ENCODE assay signal across 8 cellular contexts in genomic region chr10:103759100-103759781, GRCh38.
DNase-seq lines count a peak whose midpoint lies in the region; ATAC-seq and TF ChIP-seq lines count a peak whose summit lies in the region.

No MANE protein-coding gene starts in this region.

- H3K4me3 Mint-ChIP-seq in chondrocyte (ENCODE audit: unreplicated experiment): no peak overlapping the region
- peak overlapping the region; percentile 34 for H3K4me3 Mint-ChIP-seq in type B pancreatic cell

- no peak for TF ChIP-seq POLR2A in ovary (IDR thresholded peaks at IDR 0.05)

- intact Hi-C loops in ovary (cut with DNase I): no loop called here

- ATAC-seq in HG02973 (IDR thresholded peaks at IDR 0.05; ENCODE audit: unreplicated experiment): peak; percentile 49
- no peak for ATAC-seq in lung (ENCODE audit: insufficient read depth, low FRiP score)

- H3K27me3 ChIP-seq in lung (ENCODE audit: control insufficient read depth, insufficient read depth) (no peaks in the 10 kb centered on the region), ovary (no peaks in the 10 kb centered on the region)

- peaks cover 31 to 36% of the 10 kb centered on the region in 2 donors for H3K4me1 ChIP-seq in lung (ENCODE audit: control insufficient read depth in 2 of 2, insufficient read depth in 2 of 2, low read length in 2 of 2)
- H3K4me1 ChIP-seq in ovary (ENCODE audit: insufficient read depth): peaks cover 15% of the 10 kb centered on the region

- H3K9me3 ChIP-seq in lung (ENCODE audit: control insufficient read depth in 2 of 2, insufficient read depth in 1 of 2, low read length in 1 of 2) (no peaks in the 10 kb centered on the region), ovary (no peaks in the 10 kb centered on the region)

- H3K36me3 ChIP-seq in lung (ENCODE audit: control insufficient read depth in 2 of 2, insufficient read depth in 2 of 2, low read length in 2 of 2): no peaks in the 10 kb centered on the region
- H3K36me3 ChIP-seq in ovary: no peaks in the 10 kb centered on the region

- no peak for TF ChIP-seq EP300 in ovary (IDR thresholded peaks at IDR 0.05)

- H3K4me1 Mint-ChIP-seq in chondrocyte (ENCODE audit: low read depth) (peaks cover 26% of the 10 kb centered on the region), type B pancreatic cell (ENCODE audit: unreplicated experiment) (peaks cover 46% of the 10 kb centered on the region)

- H3K4me3 ChIP-seq in lung (no peak overlapping the region), ovary (no peak overlapping the region)

- H3K27ac Mint-ChIP-seq in chondrocyte (ENCODE audit: unreplicated experiment): peak overlapping the region; percentile 86
- H3K27ac Mint-ChIP-seq in type B pancreatic cell: peak overlapping the region; percentile 35

- H3K27ac ChIP-seq in lung (ENCODE audit: low read depth in 1 of 2, low read length in 1 of 2): peak overlapping the region; percentile 90 to 91
- peak overlapping the region in 1 of 2 donors; percentile 41 for H3K27ac ChIP-seq in ovary

- TF ChIP-seq CTCF in chondrocyte (IDR thresholded peaks at IDR 0.05) (no peak), lung (IDR thresholded peaks at IDR 0.05; ENCODE audit: control extremely low read depth, extremely low read depth) (no peak), type B pancreatic cell (conservative IDR thresholded peaks at IDR 0.05) (no peak), ovary (IDR thresholded peaks at IDR 0.05) (no peak)

- 17 to 22% methylated on average over 10 of the region's 10 CpGs for WGBS in lung, 2 donors
- WGBS in ovary, 3 donors: 40 to 59% (median 44%) methylated on average over 10 of the region's 10 CpGs

- H3K9me3 Mint-ChIP-seq in chondrocyte (ENCODE audit: low read depth) (no peaks in the 10 kb centered on the region), type B pancreatic cell (no peaks in the 10 kb centered on the region)

- H3K27me3 Mint-ChIP-seq in chondrocyte (ENCODE audit: low read depth): peaks cover 3% of the 10 kb centered on the region
- peaks cover 3% of the 10 kb centered on the region for H3K27me3 Mint-ChIP-seq in type B pancreatic cell

- H3K36me3 Mint-ChIP-seq in chondrocyte (ENCODE audit: low read depth) (no peaks in the 10 kb centered on the region), type B pancreatic cell (no peaks in the 10 kb centered on the region)

- DNase-seq in EH (ENCODE audit: low read depth) (peak; percentile 87), SHP77 treated with DMSO at 0.1 percent for 48 hours (lab: John Stamatoyannopoulos, UW) (peak; percentile 77), chondrocyte (ENCODE audit: low spot score) (no peak), lung (ENCODE audit: low spot score) (no peak), type B pancreatic cell (ENCODE audit: extremely low spot score, unreplicated experiment) (no peak), ovary (no peak), NCI-H1436 (lab: John Stamatoyannopoulos, UW) (no peak)

Comparison
In these comparisons a context has a peak if more than half of its experiments do, and no peak if none do; other contexts are left out.
1. DNase-seq: peak in EH (single experiment) and SHP77 treated with DMSO at 0.1 percent for 48 hours (single experiment); none in chondrocyte (single experiment), lung (single experiment), type B pancreatic cell (single experiment), ovary (0 of 5) and NCI-H1436 (single experiment).